ENCODE assay signal across 8 cellular contexts in genomic region chr5:148740966-148741742, GRCh38.
A peak's percentile ranks its signal among the peaks of the same experiment; 100 is the strongest.
DNase-seq lines count a peak whose midpoint lies in the region; ATAC-seq and TF ChIP-seq lines count a peak whose summit lies in the region.

No MANE protein-coding gene starts in this region.

- H3K4me3 Mint-ChIP-seq in naive B cell: peak overlapping the region in 1 of 8 donors; percentile 7

- peaks cover 8 to 13% (median 10%) of the 10 kb centered on the region in 3 donors for H3K4me1 Mint-ChIP-seq in naive B cell

- TF ChIP-seq CTCF in 22Rv1 (IDR thresholded peaks at IDR 0.05) (peak; percentile 79), GM12872 (IDR thresholded peaks at IDR 0.05; ENCODE audit: insufficient read depth, low read depth, low read length) (peak; percentile 71; the same call in 2 of the 3 replicates)

- H3K36me3 Mint-ChIP-seq in naive B cell: no peaks in the 10 kb centered on the region

- ATAC-seq in naive B cell (ENCODE audit: low read depth in 2 of 2) (peak in 1 of 2 donors; percentile 55), GM21381 (IDR thresholded peaks at IDR 0.05; ENCODE audit: unreplicated experiment) (no peak)

- peak overlapping the region in 1 of 6 donors; percentile 41 for H3K27ac Mint-ChIP-seq in naive B cell

- H3K9me3 Mint-ChIP-seq in naive B cell: peaks cover 0 to 3% (median 0%) of the 10 kb centered on the region in 7 donors

- no peak overlapping the region for H3K27ac ChIP-seq in 22Rv1

- H3K27me3 Mint-ChIP-seq in naive B cell: peaks cover 0 to 5% (median 0%) of the 10 kb centered on the region in 3 donors

- DNase-seq in HPDE6-E6E7 (ENCODE audit: extremely low spot score): peak; percentile 33
- DNase-seq in RKO (ENCODE audit: low spot score): peak; percentile 67
- DNase-seq in erythroblast (lab: John Stamatoyannopoulos, UW): peak; percentile 42 to 68
- DNase-seq in naive B cell: peak; percentile 24
- no peak for DNase-seq in activated effector memory CD4-positive, alpha-beta T cell treated with anti-CD3 and anti-CD28 coated beads, Interleukin-2, amount 50 U/mL, for 16 hours

- no peak for TF ChIP-seq POLR2A in erythroblast (IDR thresholded peaks at IDR 0.05; ENCODE audit: low read length)
